In the genomic region with DNA sequence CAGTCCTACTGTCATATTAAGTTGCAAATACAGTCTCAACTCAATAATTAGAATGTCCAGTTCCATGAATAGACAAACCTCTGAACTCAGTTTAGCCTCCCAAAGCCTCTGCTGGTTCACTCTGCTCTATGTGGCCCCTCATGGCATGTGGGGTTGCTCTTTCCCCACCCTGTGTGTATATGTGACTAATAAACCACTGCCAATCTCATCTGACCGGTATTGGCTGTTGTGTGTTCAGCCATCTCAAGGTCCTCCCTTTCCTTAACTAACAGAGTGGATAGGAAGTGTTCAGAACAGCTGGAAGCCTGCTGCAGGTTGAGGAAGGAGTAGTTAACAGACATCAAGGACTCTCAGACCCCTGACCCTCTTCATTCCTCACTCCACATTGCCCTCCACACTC, we compare ENCODE assay signal across 1 cellular context.
TF ChIP-seq lines count a peak whose summit lies in the region.

No MANE protein-coding gene starts in this region.

TF ChIP-seq in H1, 55 proteins besides CTCF, POLR2A, EP300 and RAD21 (continued from another document):
- TF ChIP-seq, protein P1, sequence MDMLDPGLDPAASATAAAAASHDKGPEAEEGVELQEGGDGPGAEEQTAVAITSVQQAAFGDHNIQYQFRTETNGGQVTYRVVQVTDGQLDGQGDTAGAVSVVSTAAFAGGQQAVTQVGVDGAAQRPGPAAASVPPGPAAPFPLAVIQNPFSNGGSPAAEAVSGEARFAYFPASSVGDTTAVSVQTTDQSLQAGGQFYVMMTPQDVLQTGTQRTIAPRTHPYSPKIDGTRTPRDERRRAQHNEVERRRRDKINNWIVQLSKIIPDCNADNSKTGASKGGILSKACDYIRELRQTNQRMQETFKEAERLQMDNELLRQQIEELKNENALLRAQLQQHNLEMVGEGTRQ (IDR thresholded peaks at IDR 0.05; ENCODE audit: low read length) = no peak
- TF ChIP-seq TEAD4 (IDR thresholded peaks at IDR 0.05; ENCODE audit: low read depth, low read length) (no peak), SRF (IDR thresholded peaks at IDR 0.05; ENCODE audit: low read depth, low read length) (no peak), JUN (IDR thresholded peaks at IDR 0.05; ENCODE audit: low read depth, low read length) (no peak), CREB1 (IDR thresholded peaks at IDR 0.05) (no peak), RBBP5 (IDR thresholded peaks at IDR 0.05; ENCODE audit: borderline replicate concordance, low read depth, low read length) (no peak)
